Comparison of ENCODE assay signal across 8 cellular contexts in the genomic region with DNA sequence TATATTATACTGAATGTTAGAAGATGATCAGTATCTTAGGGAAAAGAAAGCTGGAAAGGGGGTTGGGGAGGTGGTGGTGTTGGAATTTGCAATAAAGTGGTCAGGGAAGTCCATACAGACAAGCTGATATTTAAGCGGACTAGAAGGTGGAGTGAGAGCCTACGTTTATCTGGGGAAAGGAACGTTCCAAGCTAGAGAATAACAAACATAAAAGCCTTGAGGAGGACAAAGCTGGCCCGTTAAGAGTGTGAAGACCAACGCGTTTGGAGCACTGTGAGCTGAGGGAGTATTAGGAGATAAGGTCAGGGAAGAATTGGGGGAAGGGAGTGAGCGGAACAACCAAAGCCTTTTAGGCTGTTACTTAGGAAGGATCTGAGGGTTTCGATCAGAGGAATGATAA. TPM values are rescaled to one million over a fixed set of nuclear protein-coding genes. Genes with fewer than 3 reads are reported as not detected.
DNase-seq lines count a peak whose midpoint lies in the region; ATAC-seq and TF ChIP-seq lines count a peak whose summit lies in the region.

No MANE protein-coding gene starts in this region.

- H3K27ac Mint-ChIP-seq in T-helper 17 cell: peak overlapping the region; percentile 97

- peak overlapping the region; percentile 94 for H3K9ac ChIP-seq in GM23248

- 25 to 28% methylated on average over 8 of the region's 8 CpGs for WGBS in GM23248 (ENCODE audit: low coverage in 1 of 2, low lambda C conversion rate in 2 of 2, missing lambda C conversion rate in 2 of 2), 2 experiments

- H3F3A ChIP-seq in GM23248 (ENCODE audit: insufficient read depth): peaks cover 26% of the 10 kb centered on the region

- peak overlapping the region; percentile 98 for H3K27ac ChIP-seq in GM23248
- peak overlapping the region; percentile 92 to 98 (median 98) for H3K27ac ChIP-seq in gastrocnemius medialis

- H4K20me1 ChIP-seq in GM23248 (ENCODE audit: insufficient read depth): peaks cover 27% of the 10 kb centered on the region

- ATAC-seq in T-helper 17 cell (no peak), gastrocnemius medialis (no peak), GM18519 (IDR thresholded peaks at IDR 0.05; ENCODE audit: low FRiP score, unreplicated experiment) (no peak)

- peak overlapping the region; percentile 90 for H3K4me3 ChIP-seq in GM23248
- H3K4me3 ChIP-seq in fibroblast of the aortic adventitia (ENCODE audit: low read depth, low read length): peak overlapping the region; percentile 90
- peak overlapping the region; percentile 92 to 98 (median 94) for H3K4me3 ChIP-seq in gastrocnemius medialis

- TF ChIP-seq CTCF in fibroblast of the aortic adventitia (IDR thresholded peaks at IDR 0.05; ENCODE audit: insufficient read depth, low read length) (no peak), gastrocnemius medialis (IDR thresholded peaks at IDR 0.05 in 4 of 5, conservative IDR thresholded peaks at IDR 0.05 in 1 of 5) (no peak)

- no peaks in the 10 kb centered on the region for H3K9me2 ChIP-seq in GM23248 (ENCODE audit: insufficient read depth)

- peak; percentile 29 for DNase-seq in GM23248
- DNase-seq in T-helper 17 cell: no peak
- peak; percentile 13 for DNase-seq in fibroblast of the aortic adventitia (ENCODE audit: low read depth)
- DNase-seq in gastrocnemius medialis: no peak
- DNase-seq in MV-4-11 (lab: John Stamatoyannopoulos, UW): no peak
- DNase-seq in NCI-H187 (lab: John Stamatoyannopoulos, UW): no peak
- no peak for DNase-seq in activated effector memory CD4-positive, alpha-beta T cell treated with Interleukin-2 at 50 U/mL for 16 hours

- intact Hi-C loops in gastrocnemius medialis (cut with DNase I; ENCODE audit: low total_unique reads): loop anchor here (2.0 to 10.0 kb wide), 3 partner anchors 153 to 1851 kb away; partner anchors contain the start of genes INTS2 and MAP3K3

- H3K27me3 ChIP-seq in GM23248 (replicated peaks; ENCODE audit: insufficient read depth): no peaks in the 10 kb centered on the region
- no peaks in the 10 kb centered on the region for H3K27me3 ChIP-seq in gastrocnemius medialis

- peak overlapping the region; percentile 100 for H3K4me2 ChIP-seq in GM23248 (ENCODE audit: unreplicated experiment)

- H3K4me3 Mint-ChIP-seq in T-helper 17 cell: peak overlapping the region; percentile 95

- no peaks in the 10 kb centered on the region for H3K9me3 ChIP-seq in GM23248 (ENCODE audit: low read depth)
- no peaks in the 10 kb centered on the region for H3K9me3 ChIP-seq in T-helper 17 cell (ENCODE audit: control insufficient read depth, low read length, poor library complexity, severe bottlenecking)
- H3K9me3 ChIP-seq in gastrocnemius medialis: no peaks in the 10 kb centered on the region

- peaks cover 53% of the 10 kb centered on the region for H3K4me1 Mint-ChIP-seq in T-helper 17 cell

- H3K36me3 ChIP-seq in GM23248 (ENCODE audit: low read depth) (peaks cover 14% of the 10 kb centered on the region; the same call in 1 of the 2 replicates), gastrocnemius medialis (no peaks in the 10 kb centered on the region)

- peaks cover 91% of the 10 kb centered on the region for H3K79me2 ChIP-seq in GM23248 (ENCODE audit: insufficient read depth)

- peaks cover 3% of the 10 kb centered on the region for H3K36me3 Mint-ChIP-seq in T-helper 17 cell (ENCODE audit: low read depth)

- no peaks in the 10 kb centered on the region for H3K27me3 Mint-ChIP-seq in T-helper 17 cell

- in situ Hi-C loops in GM23248 (cut with MboI) (no loop called here), gastrocnemius medialis (cut with MboI; ENCODE audit: low sequenced_read_pairs in 4 of 4) (no loop called here)

- H2AFZ ChIP-seq in GM23248: no peak overlapping the region

- no peak for TF ChIP-seq POLR2A in gastrocnemius medialis (IDR thresholded peaks at IDR 0.05)

- H3K4me1 ChIP-seq in GM23248 (ENCODE audit: insufficient read depth) (peaks cover 39% of the 10 kb centered on the region), gastrocnemius medialis (peaks cover 40 to 47% of the 10 kb centered on the region in 2 donors)

RNA-seq across cellular contexts. Expression of gene DDX42, which starts 1.4 kb away (rescaled TPM):
- 49.6 and 52.6 TPM in 2 replicates for total RNA-seq in GM23248 (2014; rRNA removed; shearing (Covaris generic))
- polyA plus RNA-seq in GM23248 (2016; fragmentation: Nextera tagmentation; extraction: Ambion mirVana): 33.9 and 37.2 TPM in 2 replicates
- 10 to 100 TPM; 81.6 to 93.6 TPM for total RNA-seq in T-helper 17 cell
- 76.3 and 157 TPM in 2 replicates for total RNA-seq in fibroblast of the aortic adventitia (ENCODE audit: low replicate concordance)
- total RNA-seq in gastrocnemius medialis: 10 to 100 TPM; 35.9 to 71.6 (median 56.8) TPM

RNA-seq across cellular contexts. Expression of gene CCDC47, which starts 2.0 kb away (rescaled TPM):
- total RNA-seq in GM23248 (2014; rRNA removed; shearing (Covaris generic)): 72.2 and 74.2 TPM in 2 replicates
- 60.5 and 61.6 TPM in 2 replicates for polyA plus RNA-seq in GM23248 (2016; fragmentation: Nextera tagmentation; extraction: Ambion mirVana)
- total RNA-seq in T-helper 17 cell (10 to 100 TPM; 32.6 to 33.5 TPM), fibroblast of the aortic adventitia (ENCODE audit: low replicate concordance) (70.2 and 264 TPM in 2 replicates), gastrocnemius medialis (100 to 1,000 TPM in 1 of 4 donors, 10 to 100 TPM in 3; 81.0 to 110 (median 86.8) TPM)

RNA-seq across cellular contexts. Expression of gene STRADA, which starts 33.8 kb away (rescaled TPM):
- 13.9 and 15.7 TPM in 2 replicates for total RNA-seq in GM23248 (2014; rRNA removed; shearing (Covaris generic))
- polyA plus RNA-seq in GM23248 (2016; fragmentation: Nextera tagmentation; extraction: Ambion mirVana): 21.6 and 22.3 TPM in 2 replicates
- total RNA-seq in T-helper 17 cell (10 to 100 TPM; 44.5 to 50.2 TPM), fibroblast of the aortic adventitia (ENCODE audit: low replicate concordance) (36.4 and 39.5 TPM in 2 replicates), gastrocnemius medialis (10 to 100 TPM in 1 of 4 donors, 1 to 10 TPM in 3; 7.5 to 15.0 (median 8.6) TPM)

RNA-seq across cellular contexts. Expression of gene PSMC5, which starts 51.8 kb away (rescaled TPM):
- total RNA-seq in GM23248 (2014; rRNA removed; shearing (Covaris generic)): 36.2 and 60.5 TPM in 2 replicates
- 178 and 180 TPM in 2 replicates for polyA plus RNA-seq in GM23248 (2016; fragmentation: Nextera tagmentation; extraction: Ambion mirVana)
- total RNA-seq in T-helper 17 cell: 10 to 100 TPM; 83.5 to 92.2 TPM
- total RNA-seq in fibroblast of the aortic adventitia (ENCODE audit: low replicate concordance): 60.9 and 68.2 TPM in 2 replicates
- 100 to 1,000 TPM; 103 to 153 (median 123) TPM for total RNA-seq in gastrocnemius medialis

RNA-seq across cellular contexts. Expression of gene FTSJ3, which starts 52.0 kb away (rescaled TPM):
- 38.1 and 47.3 TPM in 2 replicates for total RNA-seq in GM23248 (2014; rRNA removed; shearing (Covaris generic))
- 27.6 and 29.2 TPM in 2 replicates for polyA plus RNA-seq in GM23248 (2016; fragmentation: Nextera tagmentation; extraction: Ambion mirVana)
- total RNA-seq in T-helper 17 cell: 10 to 100 TPM; 44.2 to 54.3 TPM
- total RNA-seq in fibroblast of the aortic adventitia (ENCODE audit: low replicate concordance): 39.8 and 80.7 TPM in 2 replicates
- 10 to 100 TPM; 24.6 to 46.3 (median 34.9) TPM for total RNA-seq in gastrocnemius medialis

Comparison
In these comparisons a context has a peak if more than half of its experiments do, and no peak if none do; other contexts are left out.
1. DNase-seq: peak in GM23248 (single experiment) and fibroblast of the aortic adventitia (single experiment); none in T-helper 17 cell (0 of 3), gastrocnemius medialis (0 of 2), MV-4-11 (single experiment), NCI-H187 (0 of 2) and activated effector memory CD4-positive, alpha-beta T cell treated with Interleukin-2 at 50 U/mL for 16 hours (single experiment).
2. Peak in every context shown above with its lines, with median percentiles within 50 percentile points of each other: H3K4me3 ChIP-seq.